8 cellular contexts compared by ENCODE assay signal in the genomic region with DNA sequence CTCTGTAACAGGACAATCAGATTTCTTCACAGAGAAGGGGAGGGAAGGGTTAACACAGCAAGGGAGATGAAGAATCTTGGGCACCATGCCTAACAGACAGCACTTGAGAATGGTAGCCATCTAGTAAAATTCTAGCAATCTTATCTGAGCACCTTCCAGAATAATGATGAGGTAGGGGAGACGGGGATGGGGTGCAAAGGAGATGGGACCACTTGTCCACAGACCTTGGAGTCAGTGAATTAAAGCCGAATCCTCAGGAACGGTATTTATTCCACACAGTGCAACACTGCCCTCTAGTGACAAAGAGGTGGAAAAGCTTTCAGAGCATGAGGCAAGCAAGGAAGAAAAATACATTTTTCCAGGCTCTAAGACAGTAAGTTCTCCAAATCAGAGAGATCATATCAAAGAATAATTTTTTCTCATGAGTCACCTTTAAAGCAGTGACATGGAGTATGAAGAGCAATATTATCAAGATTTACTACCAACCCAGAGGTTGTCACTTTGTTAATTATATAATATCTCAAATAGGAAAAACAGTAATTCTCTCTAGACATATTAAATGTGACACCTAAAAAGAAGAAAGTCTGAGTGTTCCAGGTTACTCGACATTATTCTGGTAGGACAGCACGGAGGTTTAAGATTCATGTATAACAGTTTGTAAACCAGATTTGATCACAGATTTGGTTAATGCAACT. TPM values are rescaled to one million over a fixed set of nuclear protein-coding genes. Genes with fewer than 3 reads are reported as not detected.
A peak's percentile ranks its signal among the peaks of the same experiment; 100 is the strongest.
DNase-seq lines count a peak whose midpoint lies in the region; ATAC-seq and TF ChIP-seq lines count a peak whose summit lies in the region.

No MANE protein-coding gene starts in this region.

- intact Hi-C loops in prostate gland (cut with DNase I): loop anchor here (10.0 kb wide), 1 partner anchor 161 kb away; no protein-coding TSS in a partner anchor

- H3K27me3 ChIP-seq in cardiac muscle cell (no peaks in the 10 kb centered on the region), prostate gland (replicated peaks; ENCODE audit: insufficient read depth) (no peaks in the 10 kb centered on the region)

- H3K36me3 ChIP-seq in cardiac muscle cell (no peaks in the 10 kb centered on the region), prostate gland (no peaks in the 10 kb centered on the region)

- no peak overlapping the region for H3K4me3 ChIP-seq in cardiac muscle cell
- H3K4me3 ChIP-seq in prostate gland: no peak overlapping the region

- H3K36me3 Mint-ChIP-seq in activated naive CD4-positive, alpha-beta T cell treated with anti-CD3 and anti-CD28 coated beads, Interleukin-2, amount 50 U/mL, for 72 hours: no peaks in the 10 kb centered on the region

- H3K9me3 ChIP-seq in cardiac muscle cell (ENCODE audit: low read depth) (no peaks in the 10 kb centered on the region), prostate gland (no peaks in the 10 kb centered on the region)

- H3K4me1 ChIP-seq in cardiac muscle cell (ENCODE audit: low read depth) (peaks cover 5% of the 10 kb centered on the region), prostate gland (replicated peaks) (no peaks in the 10 kb centered on the region)

- peak; percentile 63 for ATAC-seq in HG03175 (IDR thresholded peaks at IDR 0.05; ENCODE audit: unreplicated experiment)
- peak; percentile 51 for ATAC-seq in activated naive CD4-positive, alpha-beta T cell treated with anti-CD3 and anti-CD28 coated beads, Interleukin-2, amount 50 U/mL, for 72 hours

- TF ChIP-seq POLR2A in prostate gland (IDR thresholded peaks at IDR 0.05): no peak

- H3K27ac ChIP-seq in cardiac muscle cell (no peak overlapping the region), prostate gland (no peak overlapping the region)

- TF ChIP-seq CTCF in cardiac muscle cell (IDR thresholded peaks at IDR 0.05; ENCODE audit: low read depth, low read length) (peak; percentile 84), prostate gland (IDR thresholded peaks at IDR 0.05) (peak; percentile 69 to 92 (median 88))

- no peaks in the 10 kb centered on the region for H3K9me3 Mint-ChIP-seq in activated naive CD4-positive, alpha-beta T cell treated with anti-CD3 and anti-CD28 coated beads, Interleukin-2, amount 50 U/mL, for 72 hours

- H3K27ac Mint-ChIP-seq in activated naive CD4-positive, alpha-beta T cell treated with anti-CD3 and anti-CD28 coated beads, Interleukin-2, amount 50 U/mL, for 72 hours: no peak overlapping the region

- WGBS in prostate gland: under 1% methylated on average over 5 of the region's 5 CpGs

- DNase-seq in stimulated activated CD4-positive, alpha-beta T cell treated with anti-CD3 and anti-CD28 coated beads, Interleukin-4, amount 100 ng/mL, for 24 hours: peak; percentile 38
- DNase-seq in stimulated activated CD4-positive, alpha-beta T cell treated with anti-CD3 and anti-CD28 coated beads, Interleukin-2, amount 100 ng/mL, for 48 hours: no peak
- peak; percentile 70 for DNase-seq in NCI-H748 (lab: John Stamatoyannopoulos, UW; ENCODE audit: unreplicated experiment)
- DNase-seq in activated naive CD4-positive, alpha-beta T cell treated with anti-CD3 and anti-CD28 coated beads, Interleukin-2, amount 50 U/mL, for 72 hours (ENCODE audit: low spot score in 2 of 2): peak in 1 of 2 donors; percentile 17
- peak; percentile 82 to 85 for DNase-seq in cardiac muscle cell (ENCODE audit: low read depth in 1 of 2, low spot score in 1 of 2)
- peak; percentile 56 for DNase-seq in prostate gland (ENCODE audit: low spot score)
- DNase-seq in T-helper 9 cell: no peak

RNA-seq across cellular contexts. Expression of a gene that starts 43.3 kb away (rescaled TPM):
- under 1 TPM in 1 of 2 donors, not detected in 1; 0.35 TPM for total RNA-seq in activated naive CD4-positive, alpha-beta T cell treated with anti-CD3 and anti-CD28 coated beads, Interleukin-2, amount 50 U/mL, for 72 hours
- 8.9 and 11.1 TPM in 2 replicates for total RNA-seq in cardiac muscle cell
- polyA plus RNA-seq in cardiac muscle cell: 5.1 and 6.1 TPM in 2 replicates
- total RNA-seq in prostate gland: 100 to 1,000 TPM in 1 of 2 donors, 10 to 100 TPM in 1; 81.6 to 131 TPM

Comparison
In these comparisons a context has a peak if more than half of its experiments do, and no peak if none do; other contexts are left out.
1. DNase-seq: peak in stimulated activated CD4-positive, alpha-beta T cell treated with anti-CD3 and anti-CD28 coated beads, Interleukin-4, amount 100 ng/mL, for 24 hours (single experiment), NCI-H748 (single experiment), cardiac muscle cell (2 of 2) and prostate gland (single experiment); none in stimulated activated CD4-positive, alpha-beta T cell treated with anti-CD3 and anti-CD28 coated beads, Interleukin-2, amount 100 ng/mL, for 48 hours (0 of 2) and T-helper 9 cell (single experiment).